Comparison of ENCODE assay signal across 19 cellular contexts in genomic region chr2:239035997-239036731, GRCh38.
A peak's percentile ranks its signal among the peaks of the same experiment; 100 is the strongest.
DNase-seq lines count a peak whose midpoint lies in the region; ATAC-seq and TF ChIP-seq lines count a peak whose summit lies in the region.
"Had no signal": no experiment of that assay in that cellular context is flagged by ENCODE, and none has a peak within 500 bp of the region (broad histone marks: within the 10 kb centered on the region; RNA-seq: fewer than 3 reads in every experiment).

No MANE protein-coding gene starts in this region.

- H3K4me1 Mint-ChIP-seq in activated naive CD4-positive, alpha-beta T cell treated with anti-CD3 and anti-CD28 coated beads for 36 hours (ENCODE audit: low read depth) = no peaks in the 10 kb centered on the region
- no peaks in the 10 kb centered on the region for H3K4me1 Mint-ChIP-seq in WTC11
- H3K4me1 Mint-ChIP-seq: activated CD4-positive, alpha-beta memory T cell treated with anti-CD3 and anti-CD28 coated beads, Interleukin-2, amount 10 ng/mL, durations not matched to agents 7 days and 5 days; nephron had no signal

- no peaks in the 10 kb centered on the region for H3K36me3 ChIP-seq in H7 (replicated peaks; ENCODE audit: control insufficient read depth, insufficient read depth, low read length)
- no peaks in the 10 kb centered on the region for H3K36me3 ChIP-seq in mucosa of descending colon (ENCODE audit: low read depth)
- H3K36me3 ChIP-seq: brain microvascular endothelial cell, pancreas, right atrium auricular region, tibial artery, WERI-Rb-1 had no signal

- no peaks in the 10 kb centered on the region for H3K36me3 Mint-ChIP-seq in activated naive CD4-positive, alpha-beta T cell treated with anti-CD3 and anti-CD28 coated beads for 36 hours (ENCODE audit: low read depth)
- H3K36me3 Mint-ChIP-seq in WTC11 = no peaks in the 10 kb centered on the region

- CTCF ChIA-PET in activated naive CD4-positive, alpha-beta T cell treated with anti-CD3 and anti-CD28 coated beads for 36 hours (lab: Charles Lee) = interaction anchor here (0.5 kb wide), 1 partner anchor 662 kb away, joined by 3 read pairs; no protein-coding TSS in a partner anchor
- CTCF ChIA-PET in WTC11 (lab: Charles Lee) = interaction anchor here (0.5 to 1.0 kb wide), 4 partner anchors 55 to 417 kb away, joined by 3 read pairs; no protein-coding TSS in a partner anchor

- H3K27me3 ChIP-seq in H7 (ENCODE audit: control insufficient read depth, insufficient read depth, low read length) = no peaks in the 10 kb centered on the region
- H3K27me3 ChIP-seq: pancreas, right atrium auricular region had no signal

- H3K4me1 ChIP-seq in mucosa of descending colon (ENCODE audit: low read depth) = no peaks in the 10 kb centered on the region
- H3K4me1 ChIP-seq: pancreas had no signal

- H3K27ac Mint-ChIP-seq in activated naive CD4-positive, alpha-beta T cell treated with anti-CD3 and anti-CD28 coated beads for 36 hours = no peak overlapping the region
- H3K27ac Mint-ChIP-seq in WTC11 = no peak overlapping the region
- H3K27ac Mint-ChIP-seq: activated CD4-positive, alpha-beta memory T cell treated with anti-CD3 and anti-CD28 coated beads, Interleukin-2, amount 10 ng/mL, durations not matched to agents 7 days and 5 days; nephron had no signal

- H3K4me3 ChIP-seq in H7 (ENCODE audit: insufficient read depth, low read depth, low read length) (no peak overlapping the region), mucosa of descending colon (no peak overlapping the region)
- H3K4me3 ChIP-seq: GM23248, hepatocyte, pancreas, right atrium auricular region, tibial artery had no signal

- POLR2A ChIA-PET in WTC11 (lab: Charles Lee) = no interaction called here

- ATAC-seq in WTC11 (peak; percentile 77), mucosa of descending colon (peak; percentile 36)

- H3K9me3 ChIP-seq in mucosa of descending colon = no peaks in the 10 kb centered on the region
- H3K9me3 ChIP-seq: pancreas, right atrium auricular region, tibial artery had no signal

- no peak overlapping the region for H3K4me3 Mint-ChIP-seq in activated naive CD4-positive, alpha-beta T cell treated with anti-CD3 and anti-CD28 coated beads for 36 hours
- H3K4me3 Mint-ChIP-seq in WTC11 = no peak overlapping the region
- H3K4me3 Mint-ChIP-seq: activated CD4-positive, alpha-beta memory T cell treated with anti-CD3 and anti-CD28 coated beads, Interleukin-2, amount 10 ng/mL, durations not matched to agents 7 days and 5 days; nephron had no signal

- TF ChIP-seq CTCF in WTC11 (IDR thresholded peaks at IDR 0.05) (no peak), mucosa of descending colon (IDR thresholded peaks at IDR 0.05) (no peak)

- intact Hi-C loops in activated naive CD4-positive, alpha-beta T cell treated with anti-CD3 and anti-CD28 coated beads for 36 hours (cut with micrococcal nuclease) = loop anchor here (1.0 to 10.0 kb wide), 4 partner anchors 69 to 846 kb away; partner anchors contain the start of gene HDAC4
- intact Hi-C loops in mucosa of descending colon (cut with DNase I, micrococcal nuclease) = no loop called here

- no peaks in the 10 kb centered on the region for H3K9me3 Mint-ChIP-seq in activated naive CD4-positive, alpha-beta T cell treated with anti-CD3 and anti-CD28 coated beads for 36 hours
- H3K9me3 Mint-ChIP-seq in WTC11 = no peaks in the 10 kb centered on the region
- H3K9me3 Mint-ChIP-seq: activated CD4-positive, alpha-beta memory T cell treated with anti-CD3 and anti-CD28 coated beads, Interleukin-2, amount 10 ng/mL, durations not matched to agents 7 days and 5 days; nephron had no signal

- DNase-seq in activated naive CD4-positive, alpha-beta T cell treated with anti-CD3 and anti-CD28 coated beads for 36 hours = peak; percentile 29
- no peak for DNase-seq in activated naive CD4-positive, alpha-beta T cell treated with Interleukin-2 at 50 U/mL for 16 hours
- DNase-seq in H7 (peak; percentile 82), WTC11 (ENCODE audit: low spot score) (peak; percentile 41), mucosa of descending colon (peak in 2 of 3 donors; percentile 10 to 38), DMS79 (lab: John Stamatoyannopoulos, UW) (no peak), NCI-H748 (lab: John Stamatoyannopoulos, UW; ENCODE audit: unreplicated experiment) (no peak), HuH-7 (ENCODE audit: low spot score) (no peak)
- DNase-seq: brain microvascular endothelial cell, GDM1, NCI-H1694 treated with DMSO at 0.1 percent for 48 hours had no signal

- H3K27me3 Mint-ChIP-seq in activated naive CD4-positive, alpha-beta T cell treated with anti-CD3 and anti-CD28 coated beads for 36 hours (ENCODE audit: low read depth) = peaks cover 9% of the 10 kb centered on the region
- no peaks in the 10 kb centered on the region for H3K27me3 Mint-ChIP-seq in WTC11 (ENCODE audit: low read depth)

TF ChIP-seq in WTC11, 78 proteins besides CTCF, POLR2A, EP300 and RAD21:
- TF ChIP-seq HMGA2 (CRISPR knock-in tag; IDR thresholded peaks at IDR 0.05) (no peak), PREB (CRISPR knock-in tag; IDR thresholded peaks at IDR 0.05; ENCODE audit: borderline replicate concordance) (no peak), CREM (CRISPR knock-in tag; IDR thresholded peaks at IDR 0.05) (no peak), FOXP1 (CRISPR knock-in tag; IDR thresholded peaks at IDR 0.05; ENCODE audit: borderline replicate concordance) (no peak), SP1 (CRISPR knock-in tag; conservative IDR thresholded peaks at IDR 0.05) (no peak), ZNF317 (CRISPR knock-in tag; IDR thresholded peaks at IDR 0.05; ENCODE audit: borderline replicate concordance, low read depth) (no peak), E2F1 (CRISPR knock-in tag; IDR thresholded peaks at IDR 0.05) (no peak), SOX15 (CRISPR knock-in tag; IDR thresholded peaks at IDR 0.05) (no peak), MXD4 (CRISPR knock-in tag; IDR thresholded peaks at IDR 0.05; ENCODE audit: borderline replicate concordance) (no peak), GTF2I (CRISPR knock-in tag; conservative IDR thresholded peaks at IDR 0.05) (no peak), RORB (CRISPR knock-in tag; IDR thresholded peaks at IDR 0.05) (no peak)

Comparison
In these comparisons a context has a peak if more than half of its experiments do, and no peak if none do; other contexts are left out.
1. DNase-seq: peak in activated naive CD4-positive, alpha-beta T cell treated with anti-CD3 and anti-CD28 coated beads for 36 hours (single experiment), H7 (single experiment), WTC11 (single experiment) and mucosa of descending colon (2 of 3); none in activated naive CD4-positive, alpha-beta T cell treated with Interleukin-2 at 50 U/mL for 16 hours (single experiment), DMS79 (single experiment), NCI-H748 (single experiment) and HuH-7 (single experiment).